ENCODE assay signal across 1 cellular context in genomic region chr17:31739300-31739699, GRCh38.
TF ChIP-seq lines count a peak whose summit lies in the region.

No MANE protein-coding gene starts in this region.

TF ChIP-seq in SK-N-SH, 30 proteins besides CTCF, POLR2A, EP300 and RAD21 (continued from another document):
- no peak for TF ChIP-seq GABPA (IDR thresholded peaks at IDR 0.05; ENCODE audit: low read depth)
- peak; percentile 65 for TF ChIP-seq JUND (IDR thresholded peaks at IDR 0.05)
- TF ChIP-seq YY1 (IDR thresholded peaks at IDR 0.05; ENCODE audit: low read depth), result no peak
- TF ChIP-seq RCOR1 (IDR thresholded peaks at IDR 0.05; ENCODE audit: low read length), result no peak
- TF ChIP-seq REST (IDR thresholded peaks at IDR 0.05; ENCODE audit: low read depth, low read length), result no peak
- no peak for TF ChIP-seq GATA2 (CRISPR knock-in tag; IDR thresholded peaks at IDR 0.05)
- peak; percentile 63; the same call in 1 of the 2 replicates for TF ChIP-seq TEAD4 (IDR thresholded peaks at IDR 0.05; ENCODE audit: borderline replicate concordance, insufficient read depth)
- no peak for TF ChIP-seq CHD2 (IDR thresholded peaks at IDR 0.05; ENCODE audit: low read length, partially characterized antibody)
- no peak for TF ChIP-seq ELF1 (IDR thresholded peaks at IDR 0.05)
- TF ChIP-seq, protein P1, sequence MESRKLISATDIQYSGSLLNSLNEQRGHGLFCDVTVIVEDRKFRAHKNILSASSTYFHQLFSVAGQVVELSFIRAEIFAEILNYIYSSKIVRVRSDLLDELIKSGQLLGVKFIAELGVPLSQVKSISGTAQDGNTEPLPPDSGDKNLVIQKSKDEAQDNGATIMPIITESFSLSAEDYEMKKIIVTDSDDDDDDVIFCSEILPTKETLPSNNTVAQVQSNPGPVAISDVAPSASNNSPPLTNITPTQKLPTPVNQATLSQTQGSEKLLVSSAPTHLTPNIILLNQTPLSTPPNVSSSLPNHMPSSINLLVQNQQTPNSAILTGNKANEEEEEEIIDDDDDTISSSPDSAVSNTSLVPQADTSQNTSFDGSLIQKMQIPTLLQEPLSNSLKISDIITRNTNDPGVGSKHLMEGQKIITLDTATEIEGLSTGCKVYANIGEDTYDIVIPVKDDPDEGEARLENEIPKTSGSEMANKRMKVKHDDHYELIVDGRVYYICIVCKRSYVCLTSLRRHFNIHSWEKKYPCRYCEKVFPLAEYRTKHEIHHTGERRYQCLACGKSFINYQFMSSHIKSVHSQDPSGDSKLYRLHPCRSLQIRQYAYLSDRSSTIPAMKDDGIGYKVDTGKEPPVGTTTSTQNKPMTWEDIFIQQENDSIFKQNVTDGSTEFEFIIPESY (IDR thresholded peaks at IDR 0.05; ENCODE audit: borderline replicate concordance, low read depth), result no peak
- no peak for TF ChIP-seq MXI1 (IDR thresholded peaks at IDR 0.05; ENCODE audit: low read depth, low read length)
- TF ChIP-seq RXRA (IDR thresholded peaks at IDR 0.05; ENCODE audit: borderline replicate concordance, low read depth), result peak; percentile 36; the same call in 1 of the 2 replicates
TF ChIP-seq in SK-N-SH: peak in this region for 8.
